ENCODE assay signal across 9 cellular contexts in the genomic region with DNA sequence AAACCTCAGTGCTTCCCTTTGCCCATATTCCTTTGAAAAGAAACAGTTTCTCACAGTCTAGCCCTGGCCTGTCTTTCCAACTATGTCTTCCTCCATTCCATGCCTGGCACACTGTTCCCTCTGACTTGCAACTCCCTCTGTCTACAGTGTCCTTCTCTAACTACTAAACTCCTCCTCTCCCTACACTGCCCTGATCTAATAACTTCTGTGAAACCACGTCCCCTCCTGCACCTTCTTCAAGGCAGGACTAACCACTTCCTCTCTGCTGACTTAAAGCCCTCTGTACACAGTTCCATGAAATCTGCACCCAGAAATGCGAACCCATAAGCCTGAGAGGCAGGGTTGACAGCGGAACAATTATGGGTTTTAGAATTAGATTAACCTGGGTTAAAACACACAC.
A peak's percentile ranks its signal among the peaks of the same experiment; 100 is the strongest.
DNase-seq lines count a peak whose midpoint lies in the region; ATAC-seq and TF ChIP-seq lines count a peak whose summit lies in the region.
"Had no signal": no experiment of that assay in that cellular context is flagged by ENCODE, and none has a peak within 500 bp of the region (broad histone marks: within the 10 kb centered on the region; RNA-seq: fewer than 3 reads in every experiment).

No MANE protein-coding gene starts in this region.

- no peaks in the 10 kb centered on the region for H3K9me2 ChIP-seq in OCI-LY7 (ENCODE audit: insufficient read depth, low read length)

- POLR2A ChIA-PET in OCI-LY7 (lab: Charles Lee): no interaction called here

- H3K79me2 ChIP-seq in OCI-LY7 (ENCODE audit: insufficient read depth, low read depth, low read length): no peaks in the 10 kb centered on the region

- no peaks in the 10 kb centered on the region for H3K9me3 Mint-ChIP-seq in activated naive CD4-positive, alpha-beta T cell treated with anti-CD3 and anti-CD28 coated beads for 36 hours

- no peaks in the 10 kb centered on the region for H3K9me3 ChIP-seq in OCI-LY7 (ENCODE audit: low read length)

- H3K4me3 ChIP-seq in OCI-LY7 (ENCODE audit: low read depth, low read length, poor library complexity, severe bottlenecking): no peak overlapping the region

- peak overlapping the region; percentile 13 for H3K27ac ChIP-seq in OCI-LY7 (ENCODE audit: low read depth, low read length, poor library complexity, severe bottlenecking)
- H3K27ac ChIP-seq: C4-2B had no signal

- peak overlapping the region; percentile 66 for H3K27ac Mint-ChIP-seq in activated naive CD4-positive, alpha-beta T cell treated with anti-CD3 and anti-CD28 coated beads for 36 hours

- CTCF ChIA-PET in activated naive CD4-positive, alpha-beta T cell treated with anti-CD3 and anti-CD28 coated beads for 36 hours (lab: Charles Lee): interaction anchor here (0.9 kb wide), 1 partner anchor 63 kb away, joined by 3 read pairs; no protein-coding TSS in a partner anchor
- CTCF ChIA-PET in OCI-LY7 (lab: Charles Lee; ENCODE audit: unreplicated experiment): no interaction called here

- H3K4me1 ChIP-seq in OCI-LY7 (ENCODE audit: insufficient read depth, low read length, poor library complexity, severe bottlenecking): peaks cover 17% of the 10 kb centered on the region

- H3K4me2 ChIP-seq in OCI-LY7 (ENCODE audit: low read length): peak overlapping the region; percentile 29; the same call in 1 of the 2 replicates

- BruUV-seq in OCI-LY7 (replicated peaks; lab: Mats Ljungman, UMichigan): no TSS peak

- intact Hi-C loops in activated naive CD4-positive, alpha-beta T cell treated with anti-CD3 and anti-CD28 coated beads for 36 hours (cut with micrococcal nuclease): loop anchor here (1.0 to 5.0 kb wide), 2 partner anchors 53 to 753 kb away; a partner anchor contains a TSS
- intact Hi-C loops in OCI-LY7 (cut with micrococcal nuclease; ENCODE audit: unreplicated experiment): loop anchor here (10.0 kb wide), 1 partner anchor 59 kb away; no protein-coding TSS in a partner anchor

- peak; percentile 68 for DNase-seq in activated naive CD4-positive, alpha-beta T cell treated with anti-CD3 and anti-CD28 coated beads for 36 hours
- no peak for DNase-seq in activated naive CD4-positive, alpha-beta T cell treated with anti-CD3 and anti-CD28 coated beads, Interleukin-2, amount 50 U/mL, for 16 hours
- DNase-seq in OCI-LY7 (ENCODE audit: low spot score) (peak; percentile 52), iPS-NIHi11 (ENCODE audit: low spot score) (no peak), NCI-H1694 treated with DMSO at 0.1 percent for 48 hours (lab: John Stamatoyannopoulos, UW) (no peak), NCI-H1417 treated with DMSO at 0.1 percent for 48 hours (lab: John Stamatoyannopoulos, UW) (no peak)
- peak; percentile 4 for DNase-seq in effector CD4-positive, alpha-beta T cell

- H4K20me1 ChIP-seq in OCI-LY7 (ENCODE audit: insufficient read depth, low read length): no peaks in the 10 kb centered on the region

- no peaks in the 10 kb centered on the region for H3K27me3 Mint-ChIP-seq in activated naive CD4-positive, alpha-beta T cell treated with anti-CD3 and anti-CD28 coated beads for 36 hours (ENCODE audit: low read depth)

- peak; percentile 90 for ATAC-seq in HG02870 (IDR thresholded peaks at IDR 0.05; ENCODE audit: unreplicated experiment)

- H3K36me3 Mint-ChIP-seq in activated naive CD4-positive, alpha-beta T cell treated with anti-CD3 and anti-CD28 coated beads for 36 hours (ENCODE audit: low read depth): no peaks in the 10 kb centered on the region

- H3K36me3 ChIP-seq in OCI-LY7 (ENCODE audit: insufficient read depth, low read length): no peaks in the 10 kb centered on the region

- peak overlapping the region; percentile 73 for H2AFZ ChIP-seq in OCI-LY7 (ENCODE audit: low read length)

- no peak for TF ChIP-seq CTCF in OCI-LY7 (conservative IDR thresholded peaks at IDR 0.05; ENCODE audit: low read length)

- H3K4me1 Mint-ChIP-seq in activated naive CD4-positive, alpha-beta T cell treated with anti-CD3 and anti-CD28 coated beads for 36 hours (ENCODE audit: low read depth): peaks cover 63% of the 10 kb centered on the region

- H3K4me3 Mint-ChIP-seq in activated naive CD4-positive, alpha-beta T cell treated with anti-CD3 and anti-CD28 coated beads for 36 hours: no peak overlapping the region

Comparison
In these comparisons a context has a peak if more than half of its experiments do, and no peak if none do; other contexts are left out.
1. DNase-seq: peak in activated naive CD4-positive, alpha-beta T cell treated with anti-CD3 and anti-CD28 coated beads for 36 hours (single experiment), OCI-LY7 (single experiment) and effector CD4-positive, alpha-beta T cell (single experiment); none in activated naive CD4-positive, alpha-beta T cell treated with anti-CD3 and anti-CD28 coated beads, Interleukin-2, amount 50 U/mL, for 16 hours (single experiment), iPS-NIHi11 (single experiment), NCI-H1694 treated with DMSO at 0.1 percent for 48 hours (single experiment) and NCI-H1417 treated with DMSO at 0.1 percent for 48 hours (single experiment).